In genomic region chr4:102272318-102272717, GRCh38 we compare ENCODE assay signal across 33 cellular contexts.
"Had no signal": no experiment of that assay in that cellular context is flagged by ENCODE, and none has a peak within 500 bp of the region (broad histone marks: within the 10 kb centered on the region; RNA-seq: fewer than 3 reads in every experiment).

No MANE protein-coding gene starts in this region.

- H3K27me3 ChIP-seq: adrenal gland, ascending aorta, body of pancreas, brain microvascular endothelial cell, breast epithelium, cardiac muscle cell had no signal

- H3K9me3 ChIP-seq: adrenal gland, ascending aorta, body of pancreas, breast epithelium had no signal

- H3K36me3 ChIP-seq: adrenal gland, ascending aorta, brain microvascular endothelial cell, breast epithelium, cardiac muscle cell had no signal

- ATAC-seq: activated naive CD4-positive, alpha-beta T cell treated with anti-CD3 and anti-CD28 coated beads, Interleukin-2, amount 50 U/mL, for 72 hours; activated naive CD8-positive, alpha-beta T cell treated with anti-CD3 and anti-CD28 coated beads, Interleukin-2, amount 50 U/mL, for 24 hours; activated T-cell treated with anti-CD3 and anti-CD28 coated beads, Interleukin-2, amount 50 U/mL, for 4 hours; activated T-cell treated with anti-CD3 and anti-CD28 coated beads, Interleukin-2, amount 50 U/mL, for 72 hours; activated T-helper 17 cell treated with anti-CD3 and anti-CD28 coated beads, Interleukin-2, amount 50 U/mL, for 72 hours; body of pancreas had no signal

- H3K4me3 ChIP-seq: adrenal gland, ascending aorta, body of pancreas, breast epithelium, cardiac muscle cell had no signal

- H3K4me1 ChIP-seq: adrenal gland, ascending aorta, body of pancreas, breast epithelium had no signal

- H3K27ac ChIP-seq: adrenal gland, ascending aorta, body of pancreas, brain microvascular endothelial cell, breast epithelium, cardiac muscle cell had no signal

- DNase-seq: activated effector memory CD4-positive, alpha-beta T cell treated with anti-CD3 and anti-CD28 coated beads, Interleukin-2, amount 50 U/mL, for 16 hours; activated effector memory CD4-positive, alpha-beta T cell treated with Interleukin-2 at 50 U/mL for 16 hours; activated gamma-delta T cell; activated gamma-delta T cell treated with Interleukin-2 at 50 U/mL for 16 hours; activated naive CD4-positive, alpha-beta T cell; activated naive CD4-positive, alpha-beta T cell treated with anti-CD3 and anti-CD28 coated beads for 36 hours; activated naive CD4-positive, alpha-beta T cell treated with anti-CD3 and anti-CD28 coated beads, Interleukin-2, amount 10 ng/mL, durations not matched to agents 7 days and 5 days; activated naive CD4-positive, alpha-beta T cell treated with anti-CD3 and anti-CD28 coated beads, Interleukin-2, amount 50 U/mL, for 16 hours; activated naive CD4-positive, alpha-beta T cell treated with Interleukin-2 at 50 U/mL for 16 hours; activated naive CD8-positive, alpha-beta T cell treated with anti-CD3 and anti-CD28 coated beads for 36 hours; activated naive CD8-positive, alpha-beta T cell treated with anti-CD3 and anti-CD28 coated beads, Interleukin-2, amount 10 ng/mL, durations not matched to agents 7 days and 5 days; activated naive CD8-positive, alpha-beta T cell treated with anti-CD3 and anti-CD28 coated beads, Interleukin-2, amount 50 U/mL, for 24 hours; activated T-cell treated with anti-CD3 and anti-CD28 coated beads for 4 hours; activated T-cell treated with anti-CD3 and anti-CD28 coated beads, Interleukin-2, amount 50 U/mL, for 1 hour; activated T-cell treated with anti-CD3 and anti-CD28 coated beads, Interleukin-2, amount 50 U/mL, for 24 hours; activated T-cell treated with anti-CD3 and anti-CD28 coated beads, Interleukin-2, amount 50 U/mL, for 4 hours; activated T-cell treated with anti-CD3 and anti-CD28 coated beads, Interleukin-2, amount 50 U/mL, for 48 hours; activated T-cell treated with anti-CD3 and anti-CD28 coated beads, Interleukin-2, amount 50 U/mL, for 72 hours; adrenal gland; amniotic stem cell; amygdala; anterior cingulate cortex; aorta; body of pancreas; brain microvascular endothelial cell; caudate nucleus; central memory CD4-positive, alpha-beta T cell; cerebellar nuclear complex had no signal
